19 cellular contexts compared by ENCODE assay signal in the genomic region with DNA sequence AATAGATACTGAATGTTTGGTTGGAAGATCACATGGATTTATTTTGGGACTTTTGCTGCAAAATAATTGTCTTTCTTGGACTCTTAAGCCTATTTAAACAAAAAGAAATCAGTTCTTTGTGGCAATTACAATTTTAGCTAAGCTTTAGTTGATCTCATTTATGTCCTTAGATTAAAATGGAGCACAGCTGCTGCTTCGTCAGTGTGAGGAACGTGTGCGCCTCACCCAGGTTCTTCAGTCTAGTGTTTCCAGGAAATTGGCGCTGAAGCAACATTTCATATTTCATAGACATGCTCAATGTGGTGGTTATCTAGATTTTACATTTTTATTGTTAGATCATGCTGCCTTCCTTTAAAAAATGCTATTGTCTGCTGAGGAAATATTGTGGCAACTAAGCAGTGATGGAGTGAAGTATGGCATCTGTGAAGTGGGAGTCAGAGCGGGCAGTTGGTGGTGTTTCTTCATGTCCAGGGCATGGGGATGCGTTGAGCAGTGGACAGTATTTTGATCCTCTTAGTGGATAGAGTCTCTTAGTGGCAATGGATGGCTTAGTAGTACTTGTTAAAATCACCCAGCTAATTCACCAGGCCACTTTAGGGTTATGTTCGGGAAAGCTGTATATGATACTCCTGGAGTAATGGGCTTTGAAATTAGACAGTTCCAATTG. TPM values are rescaled to one million over a fixed set of nuclear protein-coding genes. Genes with fewer than 3 reads are reported as not detected.
DNase-seq lines count a peak whose midpoint lies in the region; ATAC-seq and TF ChIP-seq lines count a peak whose summit lies in the region.
"Had no signal": no experiment of that assay in that cellular context is flagged by ENCODE, and none has a peak within 500 bp of the region (broad histone marks: within the 10 kb centered on the region; RNA-seq: fewer than 3 reads in every experiment).

No MANE protein-coding gene starts in this region.

- peak overlapping the region; percentile 19 to 35 for H3K4me3 Mint-ChIP-seq in activated T-cell treated with anti-CD3 and anti-CD28 coated beads, Interleukin-2, amount 50 U/mL, for 72 hours
- H3K4me3 Mint-ChIP-seq in T-cell, result peak overlapping the region in 2 of 3 donors; percentile 0 to 22
- H3K4me3 Mint-ChIP-seq in stimulated activated naive B cell treated with anti-CD40 and anti-IgM and Interleukin-4, amounts not matched to agents 10 μg/mL and 1 μg/mL and 100 μg/mL, for 72 hours, result peak overlapping the region in 1 of 2 donors; percentile 30

- no peaks in the 10 kb centered on the region for H3K9me3 Mint-ChIP-seq in activated T-cell treated with anti-CD3 and anti-CD28 coated beads, Interleukin-2, amount 50 U/mL, for 72 hours
- H3K9me3 Mint-ChIP-seq in T-cell, result no peaks in the 10 kb centered on the region
- no peaks in the 10 kb centered on the region for H3K9me3 Mint-ChIP-seq in stimulated activated naive B cell treated with anti-CD40 and anti-IgM and Interleukin-4, amounts not matched to agents 10 μg/mL and 1 μg/mL and 100 μg/mL, for 72 hours

- no peaks in the 10 kb centered on the region for H3K9me2 ChIP-seq in OCI-LY7 (ENCODE audit: insufficient read depth, low read length)

- H3K79me2 ChIP-seq in OCI-LY7 (ENCODE audit: insufficient read depth, low read depth, low read length), result peaks cover 98% of the 10 kb centered on the region

- H3K4me2 ChIP-seq in OCI-LY7 (ENCODE audit: low read length), result no peak overlapping the region

- H3K36me3 Mint-ChIP-seq in activated T-cell treated with anti-CD3 and anti-CD28 coated beads, Interleukin-2, amount 50 U/mL, for 72 hours (ENCODE audit: insufficient read depth in 2 of 2), result peaks cover 5 to 12% of the 10 kb centered on the region in 2 donors
- peaks cover 29% of the 10 kb centered on the region for H3K36me3 Mint-ChIP-seq in T-cell
- H3K36me3 Mint-ChIP-seq in stimulated activated naive B cell treated with anti-CD40 and anti-IgM and Interleukin-4, amounts not matched to agents 10 μg/mL and 1 μg/mL and 100 μg/mL, for 72 hours, result peaks cover 35 to 54% of the 10 kb centered on the region in 2 donors

- H3K27me3 Mint-ChIP-seq in activated T-cell treated with anti-CD3 and anti-CD28 coated beads, Interleukin-2, amount 50 U/mL, for 72 hours (ENCODE audit: low read depth), result no peaks in the 10 kb centered on the region
- H3K27me3 Mint-ChIP-seq in T-cell, result no peaks in the 10 kb centered on the region
- H3K27me3 Mint-ChIP-seq in stimulated activated naive B cell treated with anti-CD40 and anti-IgM and Interleukin-4, amounts not matched to agents 10 μg/mL and 1 μg/mL and 100 μg/mL, for 72 hours, result no peaks in the 10 kb centered on the region

- H3K27ac ChIP-seq in left lung (peak overlapping the region in 1 of 2 donors; percentile 19), OCI-LY7 (ENCODE audit: low read depth, low read length, poor library complexity, severe bottlenecking) (no peak overlapping the region)
- H3K27ac ChIP-seq: Peyer's patch, VCaP had no signal

- POLR2A ChIA-PET in T-cell (lab: Charles Lee), result interaction anchor here in 1 of 2 donors (0.7 kb wide), 1 partner anchor 33 kb away, joined by 5 read pairs; no protein-coding TSS in a partner anchor
- POLR2A ChIA-PET in OCI-LY7 (lab: Charles Lee), result interaction anchor here (0.6 to 0.7 kb wide), 4 partner anchors 10 to 109 kb away, joined by 3 to 4 read pairs (median 3); no protein-coding TSS in a partner anchor

- H3K27me3 ChIP-seq in left lung, result no peaks in the 10 kb centered on the region
- H3K27me3 ChIP-seq: heart left ventricle, Peyer's patch, spleen had no signal

- no peak for DNase-seq in activated T-cell treated with anti-CD3 and anti-CD28 coated beads, Interleukin-2, amount 50 U/mL, for 72 hours
- no peak for DNase-seq in activated T-cell treated with anti-CD3 and anti-CD28 coated beads, Interleukin-2, amount 50 U/mL, for 48 hours
- DNase-seq in T-cell (no peak), left lung (no peak), OCI-LY7 (ENCODE audit: low spot score) (no peak)
- DNase-seq in stimulated activated naive B cell treated with anti-CD40 and anti-IgM and Interleukin-4, amounts not matched to agents 10 μg/mL and 1 μg/mL and 100 μg/mL, for 72 hours, result no peak
- DNase-seq in NK-92 treated with Interleukin-12 subunit alpha and Interleukin-12 subunit beta, amount 100 ng/mL, for 24 hours (lab: John Stamatoyannopoulos, UW), result no peak
- DNase-seq: Caco-2; heart left ventricle; KG1; midbrain; NCI-H1048; NCI-H2081 treated with DMSO at 0.1 percent for 48 hours; NCI-H526; Peyer's patch; spleen; stimulated activated naive CD4-positive, alpha-beta T cell had no signal

- no peak overlapping the region for H3K4me3 ChIP-seq in left lung
- H3K4me3 ChIP-seq in OCI-LY7 (ENCODE audit: low read depth, low read length, poor library complexity, severe bottlenecking), result no peak overlapping the region
- H3K4me3 ChIP-seq: heart left ventricle, Peyer's patch, spleen had no signal

- H3K4me1 Mint-ChIP-seq in activated T-cell treated with anti-CD3 and anti-CD28 coated beads, Interleukin-2, amount 50 U/mL, for 72 hours (ENCODE audit: low read depth), result peaks cover 82% of the 10 kb centered on the region
- peaks cover 73 to 79% (median 77%) of the 10 kb centered on the region in 3 donors for H3K4me1 Mint-ChIP-seq in T-cell
- peaks cover 37 to 85% of the 10 kb centered on the region in 2 donors for H3K4me1 Mint-ChIP-seq in stimulated activated naive B cell treated with anti-CD40 and anti-IgM and Interleukin-4, amounts not matched to agents 10 μg/mL and 1 μg/mL and 100 μg/mL, for 72 hours

- no TSS peak for BruUV-seq in OCI-LY7 (replicated peaks; lab: Mats Ljungman, UMichigan)

- H3K4me1 ChIP-seq in left lung (peaks cover 22 to 85% of the 10 kb centered on the region in 2 donors), OCI-LY7 (ENCODE audit: insufficient read depth, low read length, poor library complexity, severe bottlenecking) (peaks cover 25% of the 10 kb centered on the region)

- intact Hi-C loops in left lung (cut with DNase I), result no loop called here
- intact Hi-C loops in OCI-LY7 (cut with micrococcal nuclease; ENCODE audit: unreplicated experiment), result no loop called here

- H3K36me3 ChIP-seq in left lung, result peaks cover 0 to 14% of the 10 kb centered on the region in 2 donors
- H3K36me3 ChIP-seq in OCI-LY7 (ENCODE audit: insufficient read depth, low read length), result peaks cover 52% of the 10 kb centered on the region

- H4K20me1 ChIP-seq in OCI-LY7 (ENCODE audit: insufficient read depth, low read length), result peaks cover 25% of the 10 kb centered on the region

- no peaks in the 10 kb centered on the region for H3K9me3 ChIP-seq in left lung
- H3K9me3 ChIP-seq in OCI-LY7 (ENCODE audit: low read length), result no peaks in the 10 kb centered on the region
- H3K9me3 ChIP-seq: Caco-2, heart left ventricle, Peyer's patch, spleen had no signal

- peak overlapping the region; percentile 10 for H3K27ac Mint-ChIP-seq in activated T-cell treated with anti-CD3 and anti-CD28 coated beads, Interleukin-2, amount 50 U/mL, for 72 hours
- H3K27ac Mint-ChIP-seq in T-cell, result peak overlapping the region; percentile 4 to 35
- H3K27ac Mint-ChIP-seq in stimulated activated naive B cell treated with anti-CD40 and anti-IgM and Interleukin-4, amounts not matched to agents 10 μg/mL and 1 μg/mL and 100 μg/mL, for 72 hours, result peak overlapping the region; percentile 57

- TF ChIP-seq CTCF in left lung (IDR thresholded peaks at IDR 0.05) (no peak), OCI-LY7 (conservative IDR thresholded peaks at IDR 0.05; ENCODE audit: low read length) (no peak)

- no peak for ATAC-seq in activated T-cell treated with anti-CD3 and anti-CD28 coated beads, Interleukin-2, amount 50 U/mL, for 72 hours (replicated peaks in 1 of 2)
- ATAC-seq in T-cell (replicated peaks in 1 of 4) (no peak), left lung (peak; percentile 51), HG03520 (IDR thresholded peaks at IDR 0.05; ENCODE audit: unreplicated experiment) (no peak)
- no peak for ATAC-seq in stimulated activated naive B cell treated with anti-CD40 and anti-IgM and Interleukin-4, amounts not matched to agents 10 μg/mL and 1 μg/mL and 100 μg/mL, for 72 hours (replicated peaks)
- ATAC-seq: heart left ventricle had no signal

- CTCF ChIA-PET in T-cell (lab: Charles Lee) (interaction anchor here in 1 of 2 donors (0.7 kb wide), 1 partner anchor 266 kb away, joined by 5 read pairs; no protein-coding TSS in a partner anchor), OCI-LY7 (lab: Charles Lee; ENCODE audit: unreplicated experiment) (no interaction called here)

- H2AFZ ChIP-seq in OCI-LY7 (ENCODE audit: low read length), result no peak overlapping the region

RNA-seq across cellular contexts. Expression of gene DDI2, which starts 5.6 kb away (rescaled TPM):
- total RNA-seq in activated T-cell treated with anti-CD3 and anti-CD28 coated beads, Interleukin-2, amount 50 U/mL, for 72 hours, result 10 to 100 TPM; 30.6 to 34.3 TPM
- total RNA-seq in T-cell (10 to 100 TPM; 32.4 to 62.2 (median 60.5) TPM), left lung (10 to 100 TPM; 24.3 to 37.7 TPM), OCI-LY7 (2022) (34.7 and 40.8 TPM in 2 replicates)
- total RNA-seq in OCI-LY7 (2014; rRNA removed; shearing (Covaris generic)), result 23.5 and 29.6 TPM in 2 replicates

RNA-seq across cellular contexts. Expression of gene AGMAT, which starts 38.0 kb away (rescaled TPM):
- 1 to 10 TPM; 7.8 to 8.5 TPM for total RNA-seq in activated T-cell treated with anti-CD3 and anti-CD28 coated beads, Interleukin-2, amount 50 U/mL, for 72 hours
- total RNA-seq in T-cell (10 to 100 TPM in 1 of 5 donors, 1 to 10 TPM in 4; 5.9 to 10.8 (median 8.4) TPM), left lung (1 to 10 TPM in 1 of 2 donors, under 1 TPM in 1; 0.35 to 1.1 TPM), OCI-LY7 (2022) (0.29 and 0.39 TPM in 2 replicates)
- 0.15 and 0.54 TPM in 2 replicates for total RNA-seq in OCI-LY7 (2014; rRNA removed; shearing (Covaris generic))
